8 cellular contexts compared by ENCODE assay signal in the genomic region with DNA sequence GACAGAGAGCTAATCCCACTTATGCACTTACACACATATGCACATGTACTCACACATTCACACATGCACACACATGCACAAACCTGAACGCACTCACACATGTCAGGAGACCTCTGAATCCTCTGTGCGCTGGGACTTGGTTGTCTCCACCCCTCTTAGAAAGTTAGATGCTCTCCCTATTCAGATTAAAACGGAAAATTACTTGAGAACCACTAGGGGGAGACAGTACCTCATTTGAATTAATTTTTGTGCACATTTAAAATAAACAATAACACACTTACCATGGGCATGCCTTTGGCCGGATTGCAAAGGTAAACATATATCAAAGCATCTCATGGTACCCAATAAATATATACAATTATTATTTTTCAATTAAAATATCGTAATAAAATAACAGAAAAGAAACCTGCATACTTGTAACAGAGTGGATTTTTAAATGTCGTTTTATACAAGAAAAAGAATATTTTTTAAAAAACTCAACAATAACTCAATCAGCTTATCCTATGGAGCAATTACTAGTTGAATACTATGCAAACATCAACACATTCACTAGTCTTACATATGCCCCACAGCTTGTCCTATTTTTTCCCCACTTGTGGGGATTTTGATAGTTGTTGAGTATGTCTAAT. TPM values are rescaled to one million over a fixed set of nuclear protein-coding genes. Genes with fewer than 3 reads are reported as not detected.
DNase-seq lines count a peak whose midpoint lies in the region; ATAC-seq, FAIRE-seq and TF ChIP-seq lines count a peak whose summit lies in the region.

No MANE protein-coding gene starts in this region.

- TF ChIP-seq CTCF in A549 (IDR thresholded peaks at IDR 0.05) (peak; percentile 70), GM12873 (IDR thresholded peaks at IDR 0.05; ENCODE audit: insufficient read depth, low read depth, low read length, missing control alignments) (peak; percentile 56), epithelial cell of esophagus (IDR thresholded peaks at IDR 0.05; ENCODE audit: insufficient read depth, low read depth, low read length, missing control alignments) (peak; percentile 25), spleen (IDR thresholded peaks at IDR 0.05 in 8 of 11, conservative IDR thresholded peaks at IDR 0.05 in 3 of 11) (peak in 9 of 11 experiments; percentile 20 to 64 (median 56))

- peak; percentile 57 to 58; a peak in 4 of 5 replicates for TF ChIP-seq RAD21 in A549 (conservative IDR thresholded peaks at IDR 0.05 in 1 of 2, IDR thresholded peaks at IDR 0.05 in 1 of 2)

- no peak overlapping the region for H3K4me3 ChIP-seq in A549
- no peak overlapping the region for H3K4me3 ChIP-seq in epithelial cell of esophagus (ENCODE audit: low read length)
- no peak overlapping the region for H3K4me3 ChIP-seq in spleen

- intact Hi-C loops in spleen (cut with DNase I; ENCODE audit: low total_unique reads), result loop anchor here (10.0 kb wide), 1 partner anchor 262 kb away; no protein-coding TSS in a partner anchor

- H3K4me1 ChIP-seq in A549, result no peaks in the 10 kb centered on the region
- no peaks in the 10 kb centered on the region for H3K4me1 ChIP-seq in spleen

- WGBS in A549 (ENCODE audit: missing lambda C conversion rate), result 5% methylated on average over 6 of the region's 6 CpGs
- 28 to 42% (median 33%) methylated on average over 6 of the region's 6 CpGs for WGBS in spleen, 5 donors

- DNase-seq in A549 (ENCODE audit: low read depth in 1 of 2, low spot score in 1 of 2), result peak; percentile 52 to 67
- DNase-seq in NOMO-1 (lab: John Stamatoyannopoulos, UW; ENCODE audit: unreplicated experiment in 2 of 2), result peak; percentile 43 to 48
- peak; percentile 22 for DNase-seq in epithelial cell of esophagus (ENCODE audit: low read depth)
- DNase-seq in spleen, result no peak
- no peak for DNase-seq in UCSD-AML1 (lab: John Stamatoyannopoulos, UW; ENCODE audit: unreplicated experiment)
- no peak for DNase-seq in activated T-cell treated with anti-CD3 and anti-CD28 coated beads for 4 hours
- no peak for DNase-seq in activated effector memory CD4-positive, alpha-beta T cell treated with anti-CD3 and anti-CD28 coated beads, Interleukin-2, amount 50 U/mL, for 16 hours

- no peak overlapping the region for H3K4me2 ChIP-seq in A549

- H3K9me3 ChIP-seq in A549 (no peaks in the 10 kb centered on the region; the same call in 2 of the 3 replicates), spleen (no peaks in the 10 kb centered on the region)

- TF ChIP-seq EP300 in A549 (IDR thresholded peaks at IDR 0.05), result no peak

- H3K27ac ChIP-seq in A549 (no peak overlapping the region), spleen (no peak overlapping the region)

- ATAC-seq in A549, result peak; percentile 68 to 77; a peak in 5 of 6 replicates

- FAIRE-seq in A549 (lab: Jason Lieb, UNC), result no peak

- POLR2A ChIA-PET in A549 (lab: Yijun Ruan, JAX), result no interaction called here

- TF ChIP-seq POLR2A in A549 (IDR thresholded peaks at IDR 0.05; ENCODE audit: low read length), result no peak
- no peak for TF ChIP-seq POLR2A in spleen (IDR thresholded peaks at IDR 0.05)

- H3K36me3 ChIP-seq in spleen, result no peaks in the 10 kb centered on the region

- peaks cover 0 to 9% (median 0%) of the 10 kb centered on the region in 7 donors for H3K27me3 ChIP-seq in spleen (replicated peaks in 1 of 7)

- CTCF ChIA-PET in A549 (lab: Yijun Ruan, JAX), result interaction anchor here (0.7 to 4.8 kb wide), 24 partner anchors 11 to 765 kb away, joined by 3 to 67 read pairs (median 4); a partner anchor contains a TSS

TF ChIP-seq in A549, 52 proteins besides CTCF, POLR2A, EP300 and RAD21:
- TF ChIP-seq CBX8 (IDR thresholded peaks at IDR 0.05) (no peak), ZFP36 (IDR thresholded peaks at IDR 0.05; ENCODE audit: borderline replicate concordance, partially characterized antibody) (no peak), CEBPB (IDR thresholded peaks at IDR 0.05) (no peak), JUN (IDR thresholded peaks at IDR 0.05) (no peak), SMC3 (IDR thresholded peaks at IDR 0.05) (peak; percentile 39; the same call in 2 of the 3 replicates), ZSCAN20 (CRISPR knock-in tag; IDR thresholded peaks at IDR 0.05) (no peak), PHF8 (IDR thresholded peaks at IDR 0.05; ENCODE audit: borderline replicate concordance, low read depth) (no peak)
- TF ChIP-seq, protein P1, sequence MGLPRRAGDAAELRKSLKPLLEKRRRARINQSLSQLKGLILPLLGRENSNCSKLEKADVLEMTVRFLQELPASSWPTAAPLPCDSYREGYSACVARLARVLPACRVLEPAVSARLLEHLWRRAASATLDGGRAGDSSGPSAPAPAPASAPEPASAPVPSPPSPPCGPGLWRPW (IDR thresholded peaks at IDR 0.05), result no peak
TF ChIP-seq in A549: peak in this region for 1.

RNA-seq across cellular contexts. Expression of a gene that starts 9.5 kb away (rescaled TPM):
- polyA plus RNA-seq in A549 (2011; rRNA removed) (not detected in 2 replicates), A549 (2017; fragmentation: RNase III; extraction: RNeasy Plus Mini Kit Qiagen cat#74134 plus additional on column Dnase treatment) (not detected in 3 replicates), spleen (10 to 100 TPM; 11.2 to 16.6 (median 12.0) TPM)
- not detected in 2 replicates for polyA plus RNA-seq in A549 (2012; cell fraction: cytosol; rRNA removed)
- not detected in 2 replicates for polyA plus RNA-seq in A549 (2012; cell fraction: nucleus; rRNA removed)
- polyA minus RNA-seq in A549 (2011; rRNA and poly(A)+ RNA removed), result not detected in 2 replicates
- 10 to 100 TPM; 16.4 to 40.3 (median 33.4) TPM for total RNA-seq in spleen

RNA-seq across cellular contexts. Expression of a gene that starts 23.0 kb away (rescaled TPM):
- polyA plus RNA-seq in A549 (2011; rRNA removed), result not detected in 2 replicates
- polyA plus RNA-seq in A549 (2012; cell fraction: cytosol; rRNA removed), result not detected in 2 replicates
- not detected in 2 replicates for polyA plus RNA-seq in A549 (2012; cell fraction: nucleus; rRNA removed)
- polyA plus RNA-seq in A549 (2017; fragmentation: RNase III; extraction: RNeasy Plus Mini Kit Qiagen cat#74134 plus additional on column Dnase treatment), result not detected in 3 replicates
- not detected in 2 replicates for polyA minus RNA-seq in A549 (2011; rRNA and poly(A)+ RNA removed)
- 100 to 1,000 TPM in 6 of 7 donors, 10 to 100 TPM in 1; 66.2 to 249 (median 166) TPM for total RNA-seq in spleen
- 10 to 100 TPM; 23.5 to 56.4 (median 43.0) TPM for polyA plus RNA-seq in spleen

RNA-seq across cellular contexts. Expression of a gene that starts 59.9 kb away (rescaled TPM):
- polyA plus RNA-seq in A549 (2011; rRNA removed) (not detected in 2 replicates), A549 (2017; fragmentation: RNase III; extraction: RNeasy Plus Mini Kit Qiagen cat#74134 plus additional on column Dnase treatment) (not detected in 3 replicates), spleen (10 to 100 TPM in 1 of 3 donors, 1 to 10 TPM in 2; 3.4 to 17.2 (median 8.0) TPM)
- polyA plus RNA-seq in A549 (2012; cell fraction: cytosol; rRNA removed), result not detected in 2 replicates
- not detected in 2 replicates for polyA plus RNA-seq in A549 (2012; cell fraction: nucleus; rRNA removed)
- not detected in 2 replicates for polyA minus RNA-seq in A549 (2011; rRNA and poly(A)+ RNA removed)
- total RNA-seq in spleen, result 10 to 100 TPM; 34.4 to 65.0 (median 37.2) TPM

Comparison
In these comparisons a context has a peak if more than half of its experiments do, and no peak if none do; other contexts are left out.
1. DNase-seq: peak in A549 (2 of 2), NOMO-1 (2 of 2) and epithelial cell of esophagus (single experiment); none in spleen (single experiment), UCSD-AML1 (single experiment), activated T-cell treated with anti-CD3 and anti-CD28 coated beads for 4 hours (single experiment) and activated effector memory CD4-positive, alpha-beta T cell treated with anti-CD3 and anti-CD28 coated beads, Interleukin-2, amount 50 U/mL, for 16 hours (single experiment).
2. RNA of a gene that starts 9.5 kb away (polyA plus RNA-seq): 11.2 to 16.6 TPM in spleen; not detected in A549; every median in the first group is over 10 times any median in the second.
3. RNA of a gene that starts 23.0 kb away (polyA plus RNA-seq): 23.5 to 56.4 TPM in spleen; not detected in A549; every median in the first group is over 10 times any median in the second.
4. RNA of a gene that starts 59.9 kb away (polyA plus RNA-seq): 3.4 to 17.2 TPM in spleen; not detected in A549; every median in the first group is over 4 times any median in the second.
5. Peak in every context shown above with its lines, with median percentiles within 50 percentile points of each other: CTCF ChIP-seq.